8 cellular contexts compared by ENCODE assay signal in the genomic region with DNA sequence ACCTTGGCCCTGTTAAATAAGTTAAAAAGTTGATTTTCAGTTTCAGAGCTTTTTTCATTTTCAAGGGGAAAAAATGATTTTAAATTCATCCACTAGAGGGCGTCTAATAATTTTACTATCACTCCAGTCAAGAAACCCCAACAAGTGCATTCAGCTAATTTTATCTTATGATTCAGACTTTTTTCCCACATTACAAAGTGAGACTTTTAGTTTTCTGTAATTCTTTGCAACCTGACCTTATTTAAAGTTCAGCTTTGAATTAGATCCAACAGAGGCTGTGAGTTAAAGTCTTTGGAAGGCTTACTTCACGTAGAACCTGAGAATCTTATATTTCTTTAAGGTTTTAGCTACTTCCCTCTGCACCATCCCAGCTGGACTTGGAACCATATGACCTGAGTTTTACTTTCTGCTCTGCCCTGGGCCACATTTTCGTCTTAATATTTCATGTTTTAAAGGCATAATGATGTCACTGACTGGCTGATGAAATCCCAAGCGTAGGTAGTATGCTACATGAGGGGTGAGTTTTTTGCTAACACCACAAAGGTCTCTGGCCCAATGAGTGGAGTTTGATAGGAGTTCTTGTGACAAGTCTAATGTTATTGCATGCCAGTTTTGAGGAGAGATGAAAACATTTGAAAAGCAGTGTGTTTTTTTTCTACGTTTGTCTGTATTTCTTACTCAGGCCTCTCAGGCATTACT. TPM values are rescaled to one million over a fixed set of nuclear protein-coding genes. Genes with fewer than 3 reads are reported as not detected.
DNase-seq lines count a peak whose midpoint lies in the region; ATAC-seq and TF ChIP-seq lines count a peak whose summit lies in the region.

No MANE protein-coding gene starts in this region.

- no peaks in the 10 kb centered on the region for H4K20me1 ChIP-seq in neural cell (ENCODE audit: insufficient read depth)

- no peaks in the 10 kb centered on the region for H3F3A ChIP-seq in neural cell (ENCODE audit: insufficient read depth, low read length, poor library complexity, severe bottlenecking)

- H3K27ac ChIP-seq in colonic mucosa (no peak overlapping the region), neural cell (ENCODE audit: low read length) (no peak overlapping the region)

- no peak overlapping the region for H3K4me3 ChIP-seq in colonic mucosa
- H3K4me3 ChIP-seq in neural cell (ENCODE audit: low read length) = no peak overlapping the region

- no peaks in the 10 kb centered on the region for H3K36me3 ChIP-seq in colonic mucosa
- H3K36me3 ChIP-seq in neural cell (ENCODE audit: insufficient read depth, low read length) = no peaks in the 10 kb centered on the region

- no peaks in the 10 kb centered on the region for H3K27me3 ChIP-seq in colonic mucosa
- no peaks in the 10 kb centered on the region for H3K27me3 ChIP-seq in neural cell (ENCODE audit: insufficient read depth, low read depth, low read length)

- no peaks in the 10 kb centered on the region for H3K9me3 ChIP-seq in colonic mucosa
- no peaks in the 10 kb centered on the region for H3K9me3 ChIP-seq in neural cell (ENCODE audit: low read length)

- TF ChIP-seq RAD21 in neural cell (conservative IDR thresholded peaks at IDR 0.05) = peak; percentile 54

- TF ChIP-seq CTCF in colonic mucosa (IDR thresholded peaks at IDR 0.05) (peak; percentile 53), neural cell (IDR thresholded peaks at IDR 0.05; ENCODE audit: poor library complexity, severe bottlenecking) (peak; percentile 64)

- no peak overlapping the region for H3K4me2 ChIP-seq in neural cell (ENCODE audit: low read length)

- no peaks in the 10 kb centered on the region for H3K79me2 ChIP-seq in neural cell (replicated peaks; ENCODE audit: insufficient read depth, low read length)

- no peak overlapping the region for H2AFZ ChIP-seq in neural cell (ENCODE audit: low read depth, low read length)

- intact Hi-C loops in colonic mucosa (cut with DNase I) = no loop called here

- ATAC-seq in GM21529 (IDR thresholded peaks at IDR 0.05; ENCODE audit: unreplicated experiment) = peak; percentile 64
- ATAC-seq in esophagus mucosa = no peak

- DNase-seq in NCI-H2196 (lab: John Stamatoyannopoulos, UW; ENCODE audit: unreplicated experiment) (peak; percentile 33), NCI-H2196 treated with DMSO at 0.1 percent for 48 hours (lab: John Stamatoyannopoulos, UW; ENCODE audit: unreplicated experiment) (no peak), NCI-H2227 (lab: John Stamatoyannopoulos, UW; ENCODE audit: unreplicated experiment) (peak; percentile 19), colonic mucosa (no peak)
- DNase-seq in activated CD4-positive, alpha-beta T cell treated with anti-CD3 and anti-CD28 coated beads, Interleukin-2, amount 50 U/mL, for 1 hour = no peak

- H3K9ac ChIP-seq in colonic mucosa (ENCODE audit: low read depth in 2 of 2, low read length in 2 of 2) (no peak overlapping the region), neural cell (ENCODE audit: low read length) (no peak overlapping the region)

- TF ChIP-seq EP300 in neural cell (conservative IDR thresholded peaks at IDR 0.05; ENCODE audit: poor library complexity, severe bottlenecking) = no peak

- H3K4me1 ChIP-seq in colonic mucosa = no peaks in the 10 kb centered on the region

- H3K9me2 ChIP-seq in neural cell (ENCODE audit: insufficient read depth, low read length) = no peaks in the 10 kb centered on the region

TF ChIP-seq in neural cell, 6 proteins besides CTCF, POLR2A, EP300 and RAD21:
- TF ChIP-seq TAF1 (IDR thresholded peaks at IDR 0.05; ENCODE audit: low read depth) (no peak), SMC3 (conservative IDR thresholded peaks at IDR 0.05; ENCODE audit: poor library complexity) (peak; percentile 70)
- TF ChIP-seq, protein P1, sequence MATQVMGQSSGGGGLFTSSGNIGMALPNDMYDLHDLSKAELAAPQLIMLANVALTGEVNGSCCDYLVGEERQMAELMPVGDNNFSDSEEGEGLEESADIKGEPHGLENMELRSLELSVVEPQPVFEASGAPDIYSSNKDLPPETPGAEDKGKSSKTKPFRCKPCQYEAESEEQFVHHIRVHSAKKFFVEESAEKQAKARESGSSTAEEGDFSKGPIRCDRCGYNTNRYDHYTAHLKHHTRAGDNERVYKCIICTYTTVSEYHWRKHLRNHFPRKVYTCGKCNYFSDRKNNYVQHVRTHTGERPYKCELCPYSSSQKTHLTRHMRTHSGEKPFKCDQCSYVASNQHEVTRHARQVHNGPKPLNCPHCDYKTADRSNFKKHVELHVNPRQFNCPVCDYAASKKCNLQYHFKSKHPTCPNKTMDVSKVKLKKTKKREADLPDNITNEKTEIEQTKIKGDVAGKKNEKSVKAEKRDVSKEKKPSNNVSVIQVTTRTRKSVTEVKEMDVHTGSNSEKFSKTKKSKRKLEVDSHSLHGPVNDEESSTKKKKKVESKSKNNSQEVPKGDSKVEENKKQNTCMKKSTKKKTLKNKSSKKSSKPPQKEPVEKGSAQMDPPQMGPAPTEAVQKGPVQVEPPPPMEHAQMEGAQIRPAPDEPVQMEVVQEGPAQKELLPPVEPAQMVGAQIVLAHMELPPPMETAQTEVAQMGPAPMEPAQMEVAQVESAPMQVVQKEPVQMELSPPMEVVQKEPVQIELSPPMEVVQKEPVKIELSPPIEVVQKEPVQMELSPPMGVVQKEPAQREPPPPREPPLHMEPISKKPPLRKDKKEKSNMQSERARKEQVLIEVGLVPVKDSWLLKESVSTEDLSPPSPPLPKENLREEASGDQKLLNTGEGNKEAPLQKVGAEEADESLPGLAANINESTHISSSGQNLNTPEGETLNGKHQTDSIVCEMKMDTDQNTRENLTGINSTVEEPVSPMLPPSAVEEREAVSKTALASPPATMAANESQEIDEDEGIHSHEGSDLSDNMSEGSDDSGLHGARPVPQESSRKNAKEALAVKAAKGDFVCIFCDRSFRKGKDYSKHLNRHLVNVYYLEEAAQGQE (IDR thresholded peaks at IDR 0.05; ENCODE audit: borderline replicate concordance) = no peak
TF ChIP-seq in neural cell: peak in this region for 1.

RNA-seq across cellular contexts. Expression of a gene that starts 7.2 kb away (rescaled TPM):
- total RNA-seq in colonic mucosa (not detected), esophagus mucosa (0.56 TPM)
- not detected in 2 replicates for polyA plus RNA-seq in neural cell
- not detected in 2 replicates for polyA minus RNA-seq in neural cell

RNA-seq across cellular contexts. Expression of a gene that starts 46.0 kb away (rescaled TPM):
- total RNA-seq in colonic mucosa (10 to 100 TPM; 57.2 to 73.2 TPM), esophagus mucosa (55.9 TPM)
- 126 and 145 TPM in 2 replicates for polyA plus RNA-seq in neural cell
- polyA minus RNA-seq in neural cell = 140 and 237 TPM in 2 replicates

Comparison
In these comparisons a context has a peak if more than half of its experiments do, and no peak if none do; other contexts are left out.
1. DNase-seq: peak in NCI-H2196 (single experiment) and NCI-H2227 (single experiment); none in NCI-H2196 treated with DMSO at 0.1 percent for 48 hours (single experiment), colonic mucosa (single experiment) and activated CD4-positive, alpha-beta T cell treated with anti-CD3 and anti-CD28 coated beads, Interleukin-2, amount 50 U/mL, for 1 hour (single experiment).